7 cellular contexts compared by ENCODE assay signal in genomic region chr1:34929853-34930701, GRCh38. TPM values are rescaled to one million over a fixed set of nuclear protein-coding genes. Genes with fewer than 3 reads are reported as not detected.
DNase-seq lines count a peak whose midpoint lies in the region; ATAC-seq and TF ChIP-seq lines count a peak whose summit lies in the region.

No MANE protein-coding gene starts in this region.

- POLR2A ChIA-PET in RWPE1 (lab: Yijun Ruan, JAX; ENCODE audit: low non-redundant PET): interaction anchor here (0.6 kb wide), 1 partner anchor 175 kb away, joined by 3 read pairs; no protein-coding TSS in a partner anchor

- ATAC-seq in T-helper 17 cell: peak; percentile 12
- ATAC-seq in stimulated activated effector memory CD8-positive, alpha-beta T cell treated with anti-CD3 and anti-CD28 coated beads, Interleukin-12 subunit alpha, Interleukin-12 subunit beta, amount 100 ng/mL, for 72 hours: peak; percentile 9
- no peak for ATAC-seq in GM21447 (IDR thresholded peaks at IDR 0.05; ENCODE audit: unreplicated experiment)

- TF ChIP-seq CTCF in RWPE1 (conservative IDR thresholded peaks at IDR 0.05; ENCODE audit: low read depth): no peak

- no peak overlapping the region for H3K27ac ChIP-seq in RWPE1

- H3K27ac Mint-ChIP-seq in T-helper 17 cell: no peak overlapping the region
- H3K27ac Mint-ChIP-seq in stimulated activated effector memory CD8-positive, alpha-beta T cell treated with anti-CD3 and anti-CD28 coated beads, Interleukin-12 subunit alpha, Interleukin-12 subunit beta, amount 100 ng/mL, for 72 hours: no peak overlapping the region

- DNase-seq in HuH-7 (ENCODE audit: low spot score) (peak; percentile 37), T-helper 17 cell (no peak), iPS-NIHi7 (ENCODE audit: extremely low spot score) (peak; percentile 57), RWPE1 (ENCODE audit: low spot score) (no peak), SHP77 treated with DMSO at 0.1 percent for 48 hours (lab: John Stamatoyannopoulos, UW) (no peak)
- peak in 1 of 2 donors; percentile 49 for DNase-seq in stimulated activated effector memory CD8-positive, alpha-beta T cell treated with anti-CD3 and anti-CD28 coated beads, Interleukin-12 subunit alpha, Interleukin-12 subunit beta, amount 100 ng/mL, for 72 hours (ENCODE audit: low spot score in 2 of 2)

- H3K4me1 Mint-ChIP-seq in T-helper 17 cell: peaks cover 6% of the 10 kb centered on the region
- H3K4me1 Mint-ChIP-seq in stimulated activated effector memory CD8-positive, alpha-beta T cell treated with anti-CD3 and anti-CD28 coated beads, Interleukin-12 subunit alpha, Interleukin-12 subunit beta, amount 100 ng/mL, for 72 hours: peaks cover 12% of the 10 kb centered on the region

- CTCF ChIA-PET in RWPE1 (lab: Yijun Ruan, JAX): no interaction called here

- no peaks in the 10 kb centered on the region for H3K9me3 Mint-ChIP-seq in stimulated activated effector memory CD8-positive, alpha-beta T cell treated with anti-CD3 and anti-CD28 coated beads, Interleukin-12 subunit alpha, Interleukin-12 subunit beta, amount 100 ng/mL, for 72 hours

- peaks cover 4% of the 10 kb centered on the region for H3K36me3 Mint-ChIP-seq in T-helper 17 cell (ENCODE audit: low read depth)
- H3K36me3 Mint-ChIP-seq in stimulated activated effector memory CD8-positive, alpha-beta T cell treated with anti-CD3 and anti-CD28 coated beads, Interleukin-12 subunit alpha, Interleukin-12 subunit beta, amount 100 ng/mL, for 72 hours: no peaks in the 10 kb centered on the region

- peaks cover 55% of the 10 kb centered on the region for H3K27me3 Mint-ChIP-seq in T-helper 17 cell

- no peaks in the 10 kb centered on the region for H3K9me3 ChIP-seq in T-helper 17 cell (ENCODE audit: control insufficient read depth, low read length, poor library complexity, severe bottlenecking)

- peak overlapping the region; percentile 70 for H3K4me3 Mint-ChIP-seq in T-helper 17 cell
- H3K4me3 Mint-ChIP-seq in stimulated activated effector memory CD8-positive, alpha-beta T cell treated with anti-CD3 and anti-CD28 coated beads, Interleukin-12 subunit alpha, Interleukin-12 subunit beta, amount 100 ng/mL, for 72 hours: peak overlapping the region; percentile 36

RNA-seq across cellular contexts. Expression of gene DLGAP3, which starts 0.6 kb away (rescaled TPM):
- under 1 TPM; 0.55 to 0.75 TPM for total RNA-seq in T-helper 17 cell

RNA-seq across cellular contexts. Expression of gene TMEM35B, which starts 55.1 kb away (rescaled TPM):
- total RNA-seq in T-helper 17 cell: 10 to 100 TPM; 10.6 to 14.4 TPM

Comparison
In these comparisons a context has a peak if more than half of its experiments do, and no peak if none do; other contexts are left out.
1. DNase-seq: peak in HuH-7 (single experiment) and iPS-NIHi7 (single experiment); none in T-helper 17 cell (0 of 3), RWPE1 (single experiment) and SHP77 treated with DMSO at 0.1 percent for 48 hours (single experiment).